In the genomic region with DNA sequence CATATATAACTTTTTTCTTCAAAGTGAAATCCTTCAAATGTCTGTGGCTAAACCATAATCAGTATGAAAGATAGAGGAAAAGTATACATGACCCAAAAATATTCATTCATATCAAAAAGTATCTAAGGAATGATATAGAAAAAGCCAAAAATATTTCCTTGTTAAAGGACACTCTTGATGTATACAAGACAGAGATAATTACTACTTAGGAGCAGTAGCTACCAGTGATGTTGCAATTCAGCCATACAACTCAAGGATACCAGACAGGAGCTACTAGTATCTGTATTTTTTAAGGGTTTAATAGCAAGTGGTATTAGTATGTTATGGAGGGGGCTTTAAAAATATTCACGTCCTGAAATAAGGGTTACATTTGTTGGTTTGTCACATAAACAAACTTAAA, we compare ENCODE assay signal across 21 cellular contexts.
"Had no signal": no experiment of that assay in that cellular context is flagged by ENCODE, and none has a peak within 500 bp of the region (broad histone marks: within the 10 kb centered on the region; RNA-seq: fewer than 3 reads in every experiment).

No MANE protein-coding gene starts in this region.

- H3K27me3 ChIP-seq: dorsolateral prefrontal cortex, esophagus muscularis mucosa, foreskin keratinocyte, hepatocyte, neutrophil, spleen, tibial nerve, upper lobe of right lung had no signal

- H3K4me3 Mint-ChIP-seq: naive thymus-derived CD8-positive, alpha-beta T cell; stimulated activated memory B cell treated with anti-CD40 and anti-IgM and Interleukin-4, amounts not matched to agents 10 μg/mL and 1 μg/mL and 100 μg/mL, for 72 hours; stimulated activated naive CD8-positive, alpha-beta T cell treated with anti-CD3 and anti-CD28 coated beads, Interleukin-15, Interleukin-2, amounts not matched to agents 100 ng/mL and 50 ng/mL, for 24 hours had no signal

- H3K27me3 Mint-ChIP-seq: naive thymus-derived CD8-positive, alpha-beta T cell; stimulated activated memory B cell treated with anti-CD40 and anti-IgM and Interleukin-4, amounts not matched to agents 10 μg/mL and 1 μg/mL and 100 μg/mL, for 72 hours; stimulated activated naive CD8-positive, alpha-beta T cell treated with anti-CD3 and anti-CD28 coated beads, Interleukin-15, Interleukin-2, amounts not matched to agents 100 ng/mL and 50 ng/mL, for 24 hours had no signal

- DNase-seq: cortex of kidney; dorsolateral prefrontal cortex; effector CD8-positive, alpha-beta T cell; foreskin keratinocyte; left colon; left ventricle myocardium superior; mesendoderm; naive thymus-derived CD8-positive, alpha-beta T cell; posterior cingulate gyrus; spleen; stimulated activated CD4-positive, alpha-beta T cell treated with anti-CD3 and anti-CD28 coated beads, Interleukin-15, amount 100 ng/mL, for 24 hours; stimulated activated CD4-positive, alpha-beta T cell treated with anti-CD3 and anti-CD28 coated beads, Interleukin-1b, Interleukin-23, amount 100 ng/mL, for 48 hours; stimulated activated CD4-positive, alpha-beta T cell treated with anti-CD3 and anti-CD28 coated beads, Interleukin-4, amount 100 ng/mL, for 24 hours; upper lobe of right lung had no signal

- H3K9me3 Mint-ChIP-seq: naive thymus-derived CD8-positive, alpha-beta T cell; stimulated activated memory B cell treated with anti-CD40 and anti-IgM and Interleukin-4, amounts not matched to agents 10 μg/mL and 1 μg/mL and 100 μg/mL, for 72 hours; stimulated activated naive CD8-positive, alpha-beta T cell treated with anti-CD3 and anti-CD28 coated beads, Interleukin-15, Interleukin-2, amounts not matched to agents 100 ng/mL and 50 ng/mL, for 24 hours had no signal

- H3K4me1 ChIP-seq: esophagus muscularis mucosa, foreskin keratinocyte, spleen, upper lobe of right lung had no signal

- H3K9me3 ChIP-seq: esophagus muscularis mucosa, neutrophil, spleen, tibial nerve, upper lobe of right lung had no signal

- ATAC-seq: foreskin keratinocyte; left colon; left ventricle myocardium superior; naive thymus-derived CD8-positive, alpha-beta T cell; sciatic nerve; stimulated activated memory B cell treated with anti-CD40 and anti-IgM and Interleukin-4, amounts not matched to agents 10 μg/mL and 1 μg/mL and 100 μg/mL, for 72 hours; upper lobe of right lung had no signal

- H3K4me3 ChIP-seq: dorsolateral prefrontal cortex, esophagus muscularis mucosa, hepatocyte, spleen, tibial nerve, upper lobe of right lung had no signal

- H3K27ac Mint-ChIP-seq: stimulated activated memory B cell treated with anti-CD40 and anti-IgM and Interleukin-4, amounts not matched to agents 10 μg/mL and 1 μg/mL and 100 μg/mL, for 72 hours; stimulated activated naive CD8-positive, alpha-beta T cell treated with anti-CD3 and anti-CD28 coated beads, Interleukin-15, Interleukin-2, amounts not matched to agents 100 ng/mL and 50 ng/mL, for 24 hours had no signal
